ENCODE assay signal across 1 cellular context in genomic region chr21:46443910-46444309, GRCh38.
TF ChIP-seq lines count a peak whose summit lies in the region.

No MANE protein-coding gene starts in this region.

TF ChIP-seq in K562, 482 proteins besides CTCF, POLR2A, EP300 and RAD21:
- TF ChIP-seq HDAC8 (tag; IDR thresholded peaks at IDR 0.05) (no peak), POLR2G (IDR thresholded peaks at IDR 0.05; ENCODE audit: low read depth, low read length) (0 out of 2 replicates have a peak, but pooled peaks have one; percentile 21)
